ENCODE assay signal across 8 cellular contexts in the genomic region with DNA sequence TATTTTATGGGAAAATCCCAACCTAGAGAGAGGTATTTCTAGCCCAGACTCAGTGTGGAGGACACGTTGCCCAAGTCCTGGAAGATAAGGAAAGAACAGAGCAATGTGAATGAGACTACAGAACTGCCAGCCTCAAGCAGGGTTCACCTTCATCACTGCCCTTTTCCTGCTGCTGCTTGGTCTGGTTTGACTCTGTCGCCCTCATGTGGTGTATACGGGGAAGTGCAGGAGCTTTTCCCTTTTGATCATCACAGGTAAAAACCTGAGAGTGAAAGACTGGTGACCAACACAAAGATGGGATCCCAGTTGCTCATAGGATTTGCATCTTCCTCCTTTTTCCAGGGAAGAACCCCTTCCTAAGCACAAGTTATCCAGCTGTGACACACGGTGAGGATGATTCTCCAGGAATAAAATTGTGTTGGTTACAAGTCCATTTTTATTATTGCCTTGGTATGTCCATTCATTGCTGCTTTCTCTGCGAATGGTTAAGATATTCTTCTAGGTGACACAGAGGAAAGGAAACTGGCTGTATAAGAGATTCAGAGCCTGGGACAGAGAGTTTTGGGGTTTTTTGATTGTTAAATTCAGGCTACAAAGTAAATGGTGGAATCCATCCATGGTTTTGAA.
DNase-seq lines count a peak whose midpoint lies in the region; ATAC-seq and TF ChIP-seq lines count a peak whose summit lies in the region.

No MANE protein-coding gene starts in this region.

- no peak overlapping the region for H3K4me3 ChIP-seq in choroid plexus epithelial cell (ENCODE audit: low read depth, low read length)

- DNase-seq in AG08396 (ENCODE audit: low spot score) (peak; percentile 53), GM19240 (ENCODE audit: insufficient read length, low spot score) (peak; percentile 37), NCI-H2227 treated with DMSO at 0.1 percent for 48 hours (lab: John Stamatoyannopoulos, UW) (peak; percentile 76), choroid plexus epithelial cell (ENCODE audit: low read depth) (peak; percentile 70), left lobe of liver (ENCODE audit: low spot score) (peak; percentile 47)
- peak; percentile 42 for DNase-seq in activated CD4-positive, CD25-positive, alpha-beta regulatory T cell treated with anti-CD3 and anti-CD28 coated beads, Interleukin-2, amount 50 U/mL, for 16 hours (ENCODE audit: low read depth, low spot score)
- DNase-seq in stimulated activated CD4-positive, alpha-beta T cell treated with anti-CD3 and anti-CD28 coated beads, TNF-alpha, amount 100 ng/mL, for 24 hours (ENCODE audit: low read depth in 3 of 3) = peak in 2 of 3 experiments; percentile 31 to 51

- ATAC-seq in left lobe of liver = peak; percentile 97
- no peak for ATAC-seq in HG02571 (IDR thresholded peaks at IDR 0.05; ENCODE audit: unreplicated experiment)

- peak; percentile 98 for TF ChIP-seq CTCF in choroid plexus epithelial cell (conservative IDR thresholded peaks at IDR 0.05; ENCODE audit: low read depth, low read length)
